8 cellular contexts compared by ENCODE assay signal in the genomic region with DNA sequence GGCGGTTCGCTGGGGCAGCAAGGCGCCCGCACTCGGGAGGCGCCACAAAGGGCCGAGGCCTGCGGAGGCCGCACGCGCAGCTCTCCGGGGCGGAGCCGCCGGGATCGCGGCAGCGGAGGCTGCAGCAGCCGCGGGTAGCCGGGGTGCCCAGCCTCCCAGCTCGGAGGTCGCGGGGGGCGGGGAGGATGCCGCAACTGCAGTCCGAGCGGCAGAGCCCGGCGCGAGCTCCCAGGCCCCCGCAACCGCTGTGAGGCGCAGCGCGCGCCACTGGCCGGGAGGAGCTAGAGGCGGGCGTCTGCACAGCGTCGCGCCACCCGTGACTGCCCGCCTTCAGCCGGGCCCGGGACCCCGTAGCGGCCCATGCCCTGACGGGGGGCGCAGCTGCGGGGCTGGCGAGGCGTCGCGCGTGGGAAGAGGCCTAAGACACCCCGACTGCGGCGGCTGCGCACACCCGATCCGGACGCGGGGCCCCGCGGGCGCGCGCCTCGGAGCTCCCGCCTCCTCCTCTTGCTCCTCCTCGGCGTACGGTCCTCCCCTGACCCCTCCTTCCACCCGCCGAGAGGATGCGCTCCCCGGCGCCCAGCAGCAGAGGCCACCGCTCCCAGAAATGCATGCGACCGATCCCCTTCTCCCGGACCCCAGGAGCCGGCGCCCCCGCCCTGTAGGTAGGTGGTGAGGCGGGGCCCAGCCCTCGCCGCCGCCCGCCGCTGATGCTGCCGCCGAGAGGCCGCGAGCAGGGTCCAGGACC. TPM values are rescaled to one million over a fixed set of nuclear protein-coding genes. Genes with fewer than 3 reads are reported as not detected.
DNase-seq lines count a peak whose midpoint lies in the region; ATAC-seq, FAIRE-seq and TF ChIP-seq lines count a peak whose summit lies in the region.

A gene with protein sequence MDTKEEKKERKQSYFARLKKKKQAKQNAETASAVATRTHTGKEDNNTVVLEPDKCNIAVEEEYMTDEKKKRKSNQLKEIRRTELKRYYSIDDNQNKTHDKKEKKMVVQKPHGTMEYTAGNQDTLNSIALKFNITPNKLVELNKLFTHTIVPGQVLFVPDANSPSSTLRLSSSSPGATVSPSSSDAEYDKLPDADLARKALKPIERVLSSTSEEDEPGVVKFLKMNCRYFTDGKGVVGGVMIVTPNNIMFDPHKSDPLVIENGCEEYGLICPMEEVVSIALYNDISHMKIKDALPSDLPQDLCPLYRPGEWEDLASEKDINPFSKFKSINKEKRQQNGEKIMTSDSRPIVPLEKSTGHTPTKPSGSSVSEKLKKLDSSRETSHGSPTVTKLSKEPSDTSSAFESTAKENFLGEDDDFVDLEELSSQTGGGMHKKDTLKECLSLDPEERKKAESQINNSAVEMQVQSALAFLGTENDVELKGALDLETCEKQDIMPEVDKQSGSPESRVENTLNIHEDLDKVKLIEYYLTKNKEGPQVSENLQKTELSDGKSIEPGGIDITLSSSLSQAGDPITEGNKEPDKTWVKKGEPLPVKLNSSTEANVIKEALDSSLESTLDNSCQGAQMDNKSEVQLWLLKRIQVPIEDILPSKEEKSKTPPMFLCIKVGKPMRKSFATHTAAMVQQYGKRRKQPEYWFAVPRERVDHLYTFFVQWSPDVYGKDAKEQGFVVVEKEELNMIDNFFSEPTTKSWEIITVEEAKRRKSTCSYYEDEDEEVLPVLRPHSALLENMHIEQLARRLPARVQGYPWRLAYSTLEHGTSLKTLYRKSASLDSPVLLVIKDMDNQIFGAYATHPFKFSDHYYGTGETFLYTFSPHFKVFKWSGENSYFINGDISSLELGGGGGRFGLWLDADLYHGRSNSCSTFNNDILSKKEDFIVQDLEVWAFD (plus strand): TSS at position 558 of the 748 bp plus-strand sequence. CDS start 24,395 bp downstream, outside the sequence.

- peak; percentile 89 to 97 (median 95) for ATAC-seq in heart right ventricle
- peak; percentile 95 for ATAC-seq in upper lobe of right lung

- intact Hi-C loops in heart right ventricle (cut with DNase I) (loop anchor here in 6 of 10 donors (2.0 to 10.0 kb wide), 4 partner anchors 52 to 167 kb away; partner anchors contain the start of gene HINT3 (in 3 of the 6)), upper lobe of right lung (cut with DNase I) (loop anchor here (10.0 kb wide), 1 partner anchor 164 kb away; the partner anchor contains the start of gene HINT3)

- H3K27me3 ChIP-seq in heart right ventricle (no peaks in the 10 kb centered on the region), upper lobe of right lung (no peaks in the 10 kb centered on the region)

- peaks cover 10 to 54% (median 33%) of the 10 kb centered on the region in 9 donors for H3K4me1 ChIP-seq in heart right ventricle
- peaks cover 47% of the 10 kb centered on the region for H3K4me1 ChIP-seq in upper lobe of right lung

- no peaks in the 10 kb centered on the region for H3K36me3 ChIP-seq in heart right ventricle
- no peaks in the 10 kb centered on the region for H3K36me3 ChIP-seq in upper lobe of right lung

- H3K27ac ChIP-seq in adipose tissue (ENCODE audit: low read depth, low read length) (peak within 1 kb of the TSS; percentile 81), heart right ventricle (peak within 1 kb of the TSS; percentile 92 to 98 (median 96)), upper lobe of right lung (peak within 1 kb of the TSS; percentile 96)

- peak; percentile 46 for DNase-seq in GM04504 (ENCODE audit: low read depth)
- peak; percentile 33 for DNase-seq in H54 (ENCODE audit: insufficient read length, low spot score)
- no peak for DNase-seq in LNCaP clone FGC (ENCODE audit: low read depth)
- peak; percentile 68 for DNase-seq in T follicular helper cell (ENCODE audit: low read depth)
- peak; percentile 85 to 86 for DNase-seq in heart right ventricle
- peak; percentile 56 for DNase-seq in progenitor cell of endocrine pancreas (ENCODE audit: low spot score, unreplicated experiment)
- DNase-seq in upper lobe of right lung: peak; percentile 92

- no peaks in the 10 kb centered on the region for H3K9me3 ChIP-seq in heart right ventricle
- H3K9me3 ChIP-seq in upper lobe of right lung: no peaks in the 10 kb centered on the region

- peak within 1 kb of the TSS; percentile 85 for H3K4me3 Mint-ChIP-seq in progenitor cell of endocrine pancreas (ENCODE audit: low read depth)

- no peak for FAIRE-seq in H54 (lab: Jason Lieb, UNC)

- H3K36me3 Mint-ChIP-seq in progenitor cell of endocrine pancreas (ENCODE audit: insufficient read depth): no peaks in the 10 kb centered on the region

- H3K4me3 ChIP-seq in LNCaP clone FGC (ENCODE audit: low read depth, low read length) (peak within 1 kb of the TSS; percentile 70), heart right ventricle (peak within 1 kb of the TSS; percentile 68 to 96 (median 87)), upper lobe of right lung (peak within 1 kb of the TSS; percentile 92)

- H3K9me3 Mint-ChIP-seq in progenitor cell of endocrine pancreas (ENCODE audit: low read depth): no peaks in the 10 kb centered on the region

- TF ChIP-seq CTCF in LNCaP clone FGC (IDR thresholded peaks at IDR 0.05; ENCODE audit: control insufficient read depth, extremely low read depth, insufficient read depth) (0 out of 2 replicates have a peak, but pooled peaks have one; percentile 4), heart right ventricle (IDR thresholded peaks at IDR 0.05) (peak in 1 of 9 donors; percentile 14), progenitor cell of endocrine pancreas (IDR thresholded peaks at IDR 0.05; ENCODE audit: unreplicated experiment) (no peak), upper lobe of right lung (IDR thresholded peaks at IDR 0.05) (no peak)

- peak; percentile 64 for TF ChIP-seq POLR2A in H54 (IDR thresholded peaks at IDR 0.05; ENCODE audit: low read depth, low read length)

- H3K27ac Mint-ChIP-seq in progenitor cell of endocrine pancreas: peak within 1 kb of the TSS; percentile 96

- H3K27me3 Mint-ChIP-seq in progenitor cell of endocrine pancreas: no peaks in the 10 kb centered on the region

- 0 to 1% (median 0%) methylated on average over 75 to 97 of the region's 97 CpGs for WGBS in adipose tissue, 3 donors
- WGBS in heart right ventricle, 2 donors: 0% methylated on average over 97 of the region's 97 CpGs

- H3K4me1 Mint-ChIP-seq in progenitor cell of endocrine pancreas (ENCODE audit: low read depth): peaks cover 13% of the 10 kb centered on the region

RNA-seq across cellular contexts. Expression of the gene that starts here (rescaled TPM):
- polyA plus RNA-seq in adipose tissue (10 to 100 TPM in 2 of 3 donors, 1 to 10 TPM in 1; 9.6 to 59.0 (median 46.3) TPM), heart right ventricle (10 to 100 TPM in 1 of 2 donors, 1 to 10 TPM in 1; 4.2 to 10.2 TPM)
- total RNA-seq in heart right ventricle (10 to 100 TPM in 7 of 10 donors, 1 to 10 TPM in 3; 6.2 to 21.3 (median 11.1) TPM), progenitor cell of endocrine pancreas (13.6 and 18.0 TPM in 2 replicates), upper lobe of right lung (80.8 TPM)
